23 cellular contexts compared by ENCODE assay signal in the genomic region with DNA sequence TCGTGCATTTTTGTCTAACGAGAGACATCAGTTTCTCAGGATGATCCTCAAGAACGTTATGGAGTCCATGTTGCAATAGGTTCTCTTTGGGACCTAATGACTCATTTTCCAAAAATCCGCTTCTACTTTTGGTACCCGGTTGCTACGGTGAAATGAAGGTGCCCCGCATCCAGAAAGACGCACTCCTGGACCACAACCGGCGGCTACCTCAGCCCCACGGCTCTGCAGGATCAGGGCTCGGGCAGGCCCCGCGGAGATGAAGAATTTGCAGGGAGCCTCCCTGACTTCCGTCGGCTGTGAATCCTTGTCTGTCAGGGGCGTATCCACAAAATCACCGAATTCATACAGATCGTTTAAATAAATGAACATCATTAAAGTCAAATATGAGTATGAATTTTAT. TPM values are rescaled to one million over a fixed set of nuclear protein-coding genes. Genes with fewer than 3 reads are reported as not detected.
DNase-seq lines count a peak whose midpoint lies in the region; ATAC-seq, FAIRE-seq and TF ChIP-seq lines count a peak whose summit lies in the region.
"Had no signal": no experiment of that assay in that cellular context is flagged by ENCODE, and none has a peak within 500 bp of the region (broad histone marks: within the 10 kb centered on the region; RNA-seq: fewer than 3 reads in every experiment).

No MANE protein-coding gene starts in this region.

- H2BK5ac ChIP-seq in trophoblast cell (ENCODE audit: low read depth, low read length, poor library complexity) = no peak overlapping the region

- H2BK12ac ChIP-seq in trophoblast cell (ENCODE audit: low read length) = no peak overlapping the region

- H2AFZ ChIP-seq in OCI-LY7 (ENCODE audit: low read length) (no peak overlapping the region), trophoblast cell (ENCODE audit: insufficient read depth, low read length, poor library complexity) (no peak overlapping the region)

- no peaks in the 10 kb centered on the region for H3K4me1 ChIP-seq in Caco-2
- no peaks in the 10 kb centered on the region for H3K4me1 ChIP-seq in OCI-LY7 (ENCODE audit: insufficient read depth, low read length, poor library complexity, severe bottlenecking)
- no peaks in the 10 kb centered on the region for H3K4me1 ChIP-seq in trophoblast cell (ENCODE audit: control insufficient read depth in 1 of 2, insufficient read depth in 2 of 2, low read length in 2 of 2)
- no peaks in the 10 kb centered on the region for H3K4me1 ChIP-seq in ovary (ENCODE audit: insufficient read depth)
- H3K4me1 ChIP-seq: A549; BLaER1 treated with 17β-estradiol and CSF1 and Interleukin-3, amounts not matched to agents 10 nM and 100 nM; SJSA1 had no signal

- DNase-seq in Caco-2 = no peak
- no peak for DNase-seq in OCI-LY7 (ENCODE audit: low spot score)
- DNase-seq in epidermal melanocyte (ENCODE audit: insufficient read length, low spot score) = peak; percentile 10
- DNase-seq in trophoblast cell = no peak
- DNase-seq in ovary = no peak
- DNase-seq in frontal cortex (ENCODE audit: low spot score in 2 of 2) = no peak
- DNase-seq: CD8-positive, alpha-beta T cell; HFFc6; Karpas-422; NCI-H1417 treated with DMSO at 0.1 percent for 48 hours; NCI-H187 treated with DMSO at 0.1 percent for 48 hours; NCI-H2227 treated with DMSO at 0.1 percent for 48 hours; NCI-H510A treated with DMSO at 0.1 percent for 48 hours; NCI-H774; OCI-M1 had no signal

- WGBS in trophoblast cell (ENCODE audit: extremely low coverage, insufficient coverage, insufficient read length) = no CpG with 5 or more reads among the region's 19 CpGs
- WGBS in ovary, 3 donors = 92 to 97% (median 93%) methylated on average over 19 of the region's 19 CpGs

- H3K9ac ChIP-seq in trophoblast cell (ENCODE audit: low read length) = peak overlapping the region; percentile 52
- H3K9ac ChIP-seq: BLaER1 treated with 17β-estradiol and CSF1 and Interleukin-3, amounts not matched to agents 10 nM and 100 nM had no signal

- H4K8ac ChIP-seq in trophoblast cell (ENCODE audit: low read depth, low read length) = no peak overlapping the region

- no peak for FAIRE-seq in frontal cortex (lab: Jason Lieb, UNC)
- FAIRE-seq: A549, D721Med, GM12892, H54 had no signal

- H3K9me3 ChIP-seq in Caco-2 (no peaks in the 10 kb centered on the region), OCI-LY7 (ENCODE audit: low read length) (no peaks in the 10 kb centered on the region), trophoblast cell (ENCODE audit: insufficient read depth, low read depth, low read length) (peaks cover 3% of the 10 kb centered on the region), ovary (no peaks in the 10 kb centered on the region)
- H3K9me3 ChIP-seq: A549, SJSA1 had no signal

- H3K79me2 ChIP-seq in OCI-LY7 (ENCODE audit: insufficient read depth, low read depth, low read length) (peaks cover 3% of the 10 kb centered on the region; the same call in 1 of the 2 replicates), trophoblast cell (ENCODE audit: control insufficient read depth, insufficient read depth, low read length, poor library complexity) (no peaks in the 10 kb centered on the region)

- POLR2A ChIA-PET in Caco-2 (lab: Charles Lee) = no interaction called here
- POLR2A ChIA-PET in OCI-LY7 (lab: Charles Lee) = no interaction called here

- H3K27ac Mint-ChIP-seq in Caco-2 (ENCODE audit: unreplicated experiment) = peak overlapping the region; percentile 58
- H3K27ac Mint-ChIP-seq: CD8-positive, alpha-beta T cell; HFFc6 had no signal

- H3K79me1 ChIP-seq in trophoblast cell (ENCODE audit: low read length) = no peaks in the 10 kb centered on the region

- no peaks in the 10 kb centered on the region for H3K27me3 ChIP-seq in Caco-2 (replicated peaks; ENCODE audit: control insufficient read depth, insufficient read depth, low read length)
- H3K27me3 ChIP-seq in trophoblast cell (ENCODE audit: insufficient read depth, low read length) = no peaks in the 10 kb centered on the region
- no peaks in the 10 kb centered on the region for H3K27me3 ChIP-seq in ovary
- H3K27me3 ChIP-seq: BLaER1 treated with 17β-estradiol and CSF1 and Interleukin-3, amounts not matched to agents 10 nM and 100 nM; SJSA1 had no signal

- intact Hi-C loops in Caco-2 (cut with micrococcal nuclease; ENCODE audit: unreplicated experiment) (no loop called here), OCI-LY7 (cut with micrococcal nuclease; ENCODE audit: unreplicated experiment) (no loop called here), ovary (cut with DNase I) (no loop called here)

- no peak for TF ChIP-seq CTCF in Caco-2 (IDR thresholded peaks at IDR 0.05; ENCODE audit: insufficient read depth in 1 of 2, low read depth in 1 of 2, low read length in 1 of 2, severe bottlenecking in 1 of 2, unreplicated experiment in 1 of 2)
- no peak for TF ChIP-seq CTCF in OCI-LY7 (conservative IDR thresholded peaks at IDR 0.05; ENCODE audit: low read length)
- no peak for TF ChIP-seq CTCF in ovary (IDR thresholded peaks at IDR 0.05)

- H3K4me3 Mint-ChIP-seq in Caco-2 (ENCODE audit: unreplicated experiment) = no peak overlapping the region
- H3K4me3 Mint-ChIP-seq: CD8-positive, alpha-beta T cell; HFFc6 had no signal

- BruUV-seq in Caco-2 (replicated peaks; lab: Mats Ljungman, UMichigan) = TSS peak; percentile 43
- TSS peak; percentile 73 for BruUV-seq in OCI-LY7 (replicated peaks; lab: Mats Ljungman, UMichigan)

- H3K4me2 ChIP-seq in OCI-LY7 (ENCODE audit: low read length) (no peak overlapping the region), trophoblast cell (ENCODE audit: low read length) (no peak overlapping the region)
- H3K4me2 ChIP-seq: A549; BLaER1 treated with 17β-estradiol and CSF1 and Interleukin-3, amounts not matched to agents 10 nM and 100 nM had no signal

- no peak overlapping the region for H2AK5ac ChIP-seq in trophoblast cell (ENCODE audit: low read length)

- H4K12ac ChIP-seq in trophoblast cell (ENCODE audit: low read depth, low read length) = no peak overlapping the region

- H3K9me3 Mint-ChIP-seq in Caco-2 (ENCODE audit: unreplicated experiment) = no peaks in the 10 kb centered on the region
- H3K9me3 Mint-ChIP-seq: CD8-positive, alpha-beta T cell; HFFc6 had no signal

- no peaks in the 10 kb centered on the region; the same call in 1 of the 2 replicates for H4K20me1 ChIP-seq in OCI-LY7 (ENCODE audit: insufficient read depth, low read length)

- no peak overlapping the region for H3K14ac ChIP-seq in trophoblast cell (ENCODE audit: low read length)

- H3K9me2 ChIP-seq in OCI-LY7 (ENCODE audit: insufficient read depth, low read length) = no peaks in the 10 kb centered on the region

- H4K91ac ChIP-seq in trophoblast cell (ENCODE audit: low read depth, low read length) = no peak overlapping the region

- H3K18ac ChIP-seq in trophoblast cell (ENCODE audit: low read length) = no peak overlapping the region

- no peak for TF ChIP-seq POLR2A in ovary (IDR thresholded peaks at IDR 0.05)

- H3K36me3 ChIP-seq in Caco-2 (ENCODE audit: control insufficient read depth, insufficient read depth, low read length) (peaks cover 4% of the 10 kb centered on the region), OCI-LY7 (ENCODE audit: insufficient read depth, low read length) (peaks cover 86% of the 10 kb centered on the region), trophoblast cell (ENCODE audit: control insufficient read depth in 1 of 2, insufficient read depth in 2 of 2, low read length in 2 of 2) (peaks cover 63 to 66% of the 10 kb centered on the region in 2 experiments), ovary (peaks cover 4% of the 10 kb centered on the region)

- H3K23ac ChIP-seq in trophoblast cell (ENCODE audit: low read length) = no peak overlapping the region

- H3K4ac ChIP-seq in trophoblast cell (ENCODE audit: low read depth, low read length) = no peak overlapping the region

- ATAC-seq in HG02884 (IDR thresholded peaks at IDR 0.05; ENCODE audit: unreplicated experiment) (no peak), GM21367 (IDR thresholded peaks at IDR 0.05; ENCODE audit: unreplicated experiment) (no peak)
- ATAC-seq: A549; CD8-positive, alpha-beta T cell had no signal

- no peak overlapping the region for H3K4me3 ChIP-seq in Caco-2 (ENCODE audit: low read depth, low read length)
- no peak overlapping the region for H3K4me3 ChIP-seq in OCI-LY7 (ENCODE audit: low read depth, low read length, poor library complexity, severe bottlenecking)
- H3K4me3 ChIP-seq in trophoblast cell (ENCODE audit: low read depth, low read length) = no peak overlapping the region
- no peak overlapping the region for H3K4me3 ChIP-seq in ovary
- H3K4me3 ChIP-seq: A549; BLaER1 treated with 17β-estradiol and CSF1 and Interleukin-3, amounts not matched to agents 10 nM and 100 nM; SJSA1 had no signal

- CTCF ChIA-PET in Caco-2 (lab: Charles Lee) (no interaction called here), OCI-LY7 (lab: Charles Lee; ENCODE audit: unreplicated experiment) (no interaction called here)

- H3K27ac ChIP-seq in OCI-LY7 (ENCODE audit: low read depth, low read length, poor library complexity, severe bottlenecking) (no peak overlapping the region), trophoblast cell (ENCODE audit: low read depth, low read length) (no peak overlapping the region), ovary (no peak overlapping the region)
- H3K27ac ChIP-seq: A549; BLaER1 treated with 17β-estradiol and CSF1 and Interleukin-3, amounts not matched to agents 10 nM and 100 nM; SJSA1 had no signal

- no peak overlapping the region for H2BK120ac ChIP-seq in trophoblast cell (ENCODE audit: insufficient read depth, low read length, poor library complexity)

- no peaks in the 10 kb centered on the region for H3K27me3 Mint-ChIP-seq in Caco-2 (ENCODE audit: insufficient read depth, unreplicated experiment)

- no peaks in the 10 kb centered on the region for H3K4me1 Mint-ChIP-seq in Caco-2 (ENCODE audit: low read depth, unreplicated experiment)

- no peak for TF ChIP-seq EP300 in ovary (IDR thresholded peaks at IDR 0.05)

- H3K36me3 Mint-ChIP-seq in Caco-2 (ENCODE audit: insufficient read depth, unreplicated experiment) = peaks cover 73% of the 10 kb centered on the region

RNA-seq across cellular contexts. Expression of gene GTPBP6, which starts 15.6 kb away (rescaled TPM):
- total RNA-seq in Caco-2 (2022) (72.4 and 75.0 TPM in 2 replicates), OCI-LY7 (2022) (53.6 and 53.9 TPM in 2 replicates), ovary (10 to 100 TPM; 29.3 to 69.0 (median 47.8) TPM), frontal cortex (23.6 TPM)
- total RNA-seq in OCI-LY7 (2014; rRNA removed; shearing (Covaris generic)) = 36.3 and 40.4 TPM in 2 replicates
- polyA plus RNA-seq in trophoblast cell (2013) = 30.2 and 30.6 TPM in 2 replicates
- polyA plus RNA-seq in ovary = 10 to 100 TPM in 1 of 2 donors, 1 to 10 TPM in 1; 7.1 to 59.1 TPM

RNA-seq across cellular contexts. Expression of gene PLCXD1, which starts 21.8 kb away (rescaled TPM):
- total RNA-seq in Caco-2 (2022) = 53.9 and 59.6 TPM in 2 replicates
- total RNA-seq in OCI-LY7 (2014; rRNA removed; shearing (Covaris generic)) = 60.1 and 86.0 TPM in 2 replicates
- 125 and 133 TPM in 2 replicates for total RNA-seq in OCI-LY7 (2022)
- 50.3 and 51.6 TPM in 2 replicates for polyA plus RNA-seq in trophoblast cell (2013)
- total RNA-seq in ovary = 10 to 100 TPM in 5 of 7 donors, 1 to 10 TPM in 2; 2.6 to 19.4 (median 13.5) TPM
- polyA plus RNA-seq in ovary = 10 to 100 TPM in 1 of 2 donors, 1 to 10 TPM in 1; 3.6 to 11.8 TPM
- 14.7 TPM for total RNA-seq in frontal cortex
